ENCODE assay signal across 31 cellular contexts in the genomic region with DNA sequence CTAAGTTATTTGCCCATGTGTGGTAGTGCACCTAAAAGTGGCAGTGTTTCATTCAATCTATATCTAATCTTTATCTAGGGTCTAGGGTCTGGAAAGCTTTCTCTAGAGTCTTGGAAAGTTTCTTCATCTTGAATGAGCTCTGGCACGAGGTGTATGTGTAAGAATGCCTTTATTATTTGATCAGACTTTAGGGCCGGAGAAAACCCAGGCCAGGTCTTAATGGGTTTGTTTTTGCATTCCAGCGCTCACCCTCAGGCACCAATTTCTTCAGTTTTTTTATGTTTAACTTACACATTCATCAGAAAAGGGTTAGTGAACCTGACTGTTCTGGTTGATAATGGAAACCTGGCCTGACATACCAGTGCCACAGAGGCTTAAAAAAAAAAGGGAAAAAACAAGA.
"Had no signal": no experiment of that assay in that cellular context is flagged by ENCODE, and none has a peak within 500 bp of the region (broad histone marks: within the 10 kb centered on the region; RNA-seq: fewer than 3 reads in every experiment).

No MANE protein-coding gene starts in this region.

- H3K4me1 Mint-ChIP-seq: central memory CD8-positive, alpha-beta T cell; natural killer cell; stimulated activated effector memory CD8-positive, alpha-beta T cell treated with anti-CD3 and anti-CD28 coated beads, Interleukin-12 subunit alpha, Interleukin-12 subunit beta, amount 100 ng/mL, for 72 hours; stimulated activated naive CD8-positive, alpha-beta T cell treated with anti-CD3 and anti-CD28 coated beads, Interleukin-15, amount 100 ng/mL, for 72 hours had no signal

- DNase-seq: activated CD4-positive, alpha-beta T cell treated with anti-CD3 and anti-CD28 coated beads for 48 hours; activated CD4-positive, alpha-beta T cell treated with anti-CD3 and anti-CD28 coated beads, Interleukin-2, amount 50 U/mL, for 48 hours; activated CD8-positive, alpha-beta memory T cell treated with anti-CD3 and anti-CD28 coated beads for 24 hours; activated gamma-delta T cell treated with Interleukin-2 at 50 U/mL for 16 hours; activated naive CD4-positive, alpha-beta T cell treated with anti-CD3 and anti-CD28 coated beads, Interleukin-2, amount 50 U/mL, for 16 hours; activated T-cell treated with anti-CD3 and anti-CD28 coated beads, Interleukin-2, amount 50 U/mL, for 24 hours; colonic mucosa; effector CD8-positive, alpha-beta T cell; esophagus squamous epithelium; gastrocnemius medialis; glutamatergic neuron; left colon; lower lobe of right lung; mesenchymal stem cell; natural killer cell; posterior cingulate gyrus; retina; stimulated activated CD4-positive, alpha-beta T cell treated with anti-CD3 and anti-CD28 coated beads, Interleukin-4, amount 100 ng/mL, for 24 hours; stimulated activated naive CD8-positive, alpha-beta T cell treated with anti-CD3 and anti-CD28 coated beads, Interleukin-15, amount 100 ng/mL, for 72 hours; substantia nigra; T-helper 1 cell; upper lobe of right lung had no signal

- ATAC-seq: activated CD4-positive, CD25-positive, alpha-beta regulatory T cell treated with anti-CD3 and anti-CD28 coated beads, Interleukin-2, amount 50 U/mL, for 24 hours; gastrocnemius medialis; left colon; lower lobe of right lung; natural killer cell; sciatic nerve; stimulated activated effector memory CD8-positive, alpha-beta T cell treated with anti-CD3 and anti-CD28 coated beads, Interleukin-12 subunit alpha, Interleukin-12 subunit beta, amount 100 ng/mL, for 72 hours; stimulated activated naive CD8-positive, alpha-beta T cell treated with anti-CD3 and anti-CD28 coated beads, Interleukin-15, amount 100 ng/mL, for 72 hours; upper lobe of right lung had no signal

- H3K4me1 ChIP-seq: colonic mucosa, esophagus squamous epithelium, gastrocnemius medialis, lower lobe of right lung, upper lobe of right lung had no signal

- H3K9me3 ChIP-seq: colonic mucosa, esophagus squamous epithelium, gastrocnemius medialis, lower lobe of right lung, upper lobe of right lung had no signal

- H3K27ac ChIP-seq: colonic mucosa, epithelial cell of prostate, esophagus squamous epithelium, gastrocnemius medialis, hepatocyte, lower lobe of right lung, skin epidermis, upper lobe of right lung, VCaP had no signal

- H3K4me3 Mint-ChIP-seq: activated T-cell treated with anti-CD3 and anti-CD28 coated beads, Interleukin-2, amount 50 U/mL, for 24 hours; central memory CD8-positive, alpha-beta T cell; natural killer cell; stimulated activated effector memory CD8-positive, alpha-beta T cell treated with anti-CD3 and anti-CD28 coated beads, Interleukin-12 subunit alpha, Interleukin-12 subunit beta, amount 100 ng/mL, for 72 hours; stimulated activated naive CD8-positive, alpha-beta T cell treated with anti-CD3 and anti-CD28 coated beads, Interleukin-15, amount 100 ng/mL, for 72 hours; T-helper 2 cell treated with Interferon-gamma antibody and Interleukin-4, amounts not matched to agents 5 μg/mL and 100 μg/mL, for 36 hours had no signal

- H3K27ac Mint-ChIP-seq: activated T-cell treated with anti-CD3 and anti-CD28 coated beads, Interleukin-2, amount 50 U/mL, for 24 hours; natural killer cell; stimulated activated effector memory CD8-positive, alpha-beta T cell treated with anti-CD3 and anti-CD28 coated beads, Interleukin-12 subunit alpha, Interleukin-12 subunit beta, amount 100 ng/mL, for 72 hours; stimulated activated naive CD8-positive, alpha-beta T cell treated with anti-CD3 and anti-CD28 coated beads, Interleukin-15, amount 100 ng/mL, for 72 hours; T-helper 2 cell treated with Interferon-gamma antibody and Interleukin-4, amounts not matched to agents 5 μg/mL and 100 μg/mL, for 36 hours had no signal

- H2AFZ ChIP-seq: hepatocyte had no signal

- H3K9me3 Mint-ChIP-seq: activated T-cell treated with anti-CD3 and anti-CD28 coated beads, Interleukin-2, amount 50 U/mL, for 24 hours; central memory CD8-positive, alpha-beta T cell; natural killer cell; stimulated activated effector memory CD8-positive, alpha-beta T cell treated with anti-CD3 and anti-CD28 coated beads, Interleukin-12 subunit alpha, Interleukin-12 subunit beta, amount 100 ng/mL, for 72 hours; stimulated activated naive CD8-positive, alpha-beta T cell treated with anti-CD3 and anti-CD28 coated beads, Interleukin-15, amount 100 ng/mL, for 72 hours; T-helper 2 cell treated with Interferon-gamma antibody and Interleukin-4, amounts not matched to agents 5 μg/mL and 100 μg/mL, for 36 hours had no signal

- H3K36me3 Mint-ChIP-seq: natural killer cell; stimulated activated effector memory CD8-positive, alpha-beta T cell treated with anti-CD3 and anti-CD28 coated beads, Interleukin-12 subunit alpha, Interleukin-12 subunit beta, amount 100 ng/mL, for 72 hours had no signal

- H3K27me3 ChIP-seq: colonic mucosa, esophagus squamous epithelium, gastrocnemius medialis, hepatocyte, upper lobe of right lung had no signal

- H3K4me3 ChIP-seq: colonic mucosa, esophagus squamous epithelium, gastrocnemius medialis, hepatocyte, lower lobe of right lung, skin epidermis, upper lobe of right lung had no signal

- H3K4me2 ChIP-seq: hepatocyte had no signal

- H3K36me3 ChIP-seq: colonic mucosa, esophagus squamous epithelium, gastrocnemius medialis, lower lobe of right lung, upper lobe of right lung had no signal
